Comparison of ENCODE assay signal across 8 cellular contexts in genomic region chr22:42560781-42561180, GRCh38. TPM values are rescaled to one million over a fixed set of nuclear protein-coding genes. Genes with fewer than 3 reads are reported as not detected.
DNase-seq lines count a peak whose midpoint lies in the region; ATAC-seq and TF ChIP-seq lines count a peak whose summit lies in the region.

No MANE protein-coding gene starts in this region.

- H3K9ac ChIP-seq in DND-41 (ENCODE audit: low read depth, low read length): no peak overlapping the region

- H3K27ac ChIP-seq in DND-41 (ENCODE audit: low read length): no peak overlapping the region
- H3K27ac ChIP-seq in KOPT-K1 (ENCODE audit: low read depth, low read length, poor library complexity, severe bottlenecking): peak overlapping the region; percentile 37

- peaks cover 5% of the 10 kb centered on the region; the same call in 1 of the 2 replicates for H4K20me1 ChIP-seq in DND-41 (ENCODE audit: insufficient read depth, low read length)

- no peak overlapping the region for H3K4me2 ChIP-seq in DND-41 (ENCODE audit: insufficient read depth, low read length)

- H3K79me2 ChIP-seq in DND-41 (ENCODE audit: insufficient read depth, low read length): no peaks in the 10 kb centered on the region

- ATAC-seq in DND-41 (ENCODE audit: insufficient read depth, low read depth) (peak; percentile 63), mucosa of descending colon (peak; percentile 14)

- H3K9me3 ChIP-seq in DND-41 (ENCODE audit: insufficient read depth, low read length, severe bottlenecking): no peaks in the 10 kb centered on the region
- no peaks in the 10 kb centered on the region for H3K9me3 ChIP-seq in KOPT-K1 (ENCODE audit: insufficient read depth, low read length, poor library complexity, severe bottlenecking)
- H3K9me3 ChIP-seq in mucosa of descending colon: no peaks in the 10 kb centered on the region

- H2AFZ ChIP-seq in DND-41 (ENCODE audit: low read depth, low read length): no peak overlapping the region

- H3K27me3 ChIP-seq in DND-41 (ENCODE audit: insufficient read depth, low read length, poor library complexity): no peaks in the 10 kb centered on the region

- H3K4me1 ChIP-seq in DND-41 (ENCODE audit: insufficient read depth, low read length) (no peaks in the 10 kb centered on the region), mucosa of descending colon (ENCODE audit: low read depth) (no peaks in the 10 kb centered on the region)

- intact Hi-C loops in mucosa of descending colon (cut with DNase I, micrococcal nuclease): no loop called here

- H3K36me3 ChIP-seq in DND-41 (ENCODE audit: insufficient read depth, low read length) (peaks cover 5% of the 10 kb centered on the region; the same call in 1 of the 2 replicates), KOPT-K1 (ENCODE audit: insufficient read depth, low read length) (peaks cover 58% of the 10 kb centered on the region), mucosa of descending colon (ENCODE audit: low read depth) (no peaks in the 10 kb centered on the region)

- TF ChIP-seq CTCF in DND-41 (IDR thresholded peaks at IDR 0.05; ENCODE audit: borderline replicate concordance, extremely low read depth, low read length, poor library complexity, severe bottlenecking) (peak; percentile 65), cardiac fibroblast (IDR thresholded peaks at IDR 0.05; ENCODE audit: low read depth, low read length) (peak; percentile 57), mucosa of descending colon (IDR thresholded peaks at IDR 0.05) (peak; percentile 22)

- H3K4me3 ChIP-seq in DND-41 (ENCODE audit: low read depth in 1 of 2, low read length in 2 of 2): no peak overlapping the region
- no peak overlapping the region for H3K4me3 ChIP-seq in cardiac fibroblast (replicated peaks in 1 of 2; ENCODE audit: low read depth in 2 of 2, low read length in 2 of 2)
- no peak overlapping the region for H3K4me3 ChIP-seq in mucosa of descending colon

- DNase-seq in DND-41 (no peak), cardiac fibroblast (ENCODE audit: low read depth in 2 of 2) (peak; percentile 26 to 38), mucosa of descending colon (peak in 1 of 3 donors; percentile 25), activated gamma-delta T cell (lab: John Stamatoyannopoulos, UW) (no peak)
- no peak for DNase-seq in activated CD8-positive, alpha-beta memory T cell treated with anti-CD3 and anti-CD28 coated beads for 24 hours
- DNase-seq in stimulated activated CD4-positive, alpha-beta T cell treated with anti-CD3 and anti-CD28 coated beads, Interleukin-2, amount 100 ng/mL, for 24 hours: no peak
- DNase-seq in activated naive CD4-positive, alpha-beta T cell treated with anti-CD3 and anti-CD28 coated beads, Interleukin-2, amount 50 U/mL, for 16 hours: no peak

RNA-seq across cellular contexts. Expression of gene SERHL2, which starts 7.0 kb away (rescaled TPM):
- 1 to 10 TPM in 1 of 3 donors, under 1 TPM in 2; 0.52 to 2.5 (median 0.89) TPM for total RNA-seq in mucosa of descending colon

RNA-seq across cellular contexts. Expression of gene RRP7A, which starts 41.2 kb away (rescaled TPM):
- total RNA-seq in mucosa of descending colon: 10 to 100 TPM; 32.2 to 37.0 (median 32.4) TPM

RNA-seq across cellular contexts. Expression of gene POLDIP3, which starts 53.9 kb away (rescaled TPM):
- total RNA-seq in mucosa of descending colon: 10 to 100 TPM; 58.6 to 65.8 (median 65.0) TPM

Comparison
In these comparisons a context has a peak if more than half of its experiments do, and no peak if none do; other contexts are left out.
1. DNase-seq: peak in cardiac fibroblast (2 of 2); none in DND-41 (single experiment), activated gamma-delta T cell (single experiment), activated CD8-positive, alpha-beta memory T cell treated with anti-CD3 and anti-CD28 coated beads for 24 hours (single experiment), stimulated activated CD4-positive, alpha-beta T cell treated with anti-CD3 and anti-CD28 coated beads, Interleukin-2, amount 100 ng/mL, for 24 hours (0 of 2) and activated naive CD4-positive, alpha-beta T cell treated with anti-CD3 and anti-CD28 coated beads, Interleukin-2, amount 50 U/mL, for 16 hours (single experiment).
2. Peak in every context shown above with its lines, with median percentiles within 50 percentile points of each other: CTCF ChIP-seq.